25 cellular contexts compared by ENCODE assay signal in the genomic region with DNA sequence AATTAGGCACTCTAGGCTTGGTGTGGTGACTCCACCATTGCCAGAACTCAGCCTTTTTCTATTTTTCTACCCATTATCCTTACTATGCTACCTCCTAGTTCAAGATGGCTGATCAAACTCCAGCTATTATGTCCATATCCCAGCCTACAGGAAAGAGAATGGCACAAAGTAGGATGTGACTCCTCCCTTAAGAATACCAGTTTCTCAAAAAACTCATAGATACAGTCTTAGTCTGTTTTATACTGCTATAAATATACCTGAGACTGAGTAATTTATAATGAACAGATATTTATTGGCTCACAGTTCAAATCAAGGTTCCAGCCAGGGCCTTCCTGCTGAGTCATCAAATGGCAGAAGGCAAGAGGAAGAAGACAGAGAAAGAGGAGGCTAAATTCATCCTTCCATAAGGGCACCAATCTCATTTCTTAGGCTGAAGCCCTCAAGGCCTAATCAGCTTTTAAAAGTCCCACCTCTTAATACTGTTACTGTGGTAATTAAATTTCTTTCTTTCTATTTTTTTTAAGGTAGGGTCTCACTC.
DNase-seq lines count a peak whose midpoint lies in the region; ATAC-seq, FAIRE-seq and TF ChIP-seq lines count a peak whose summit lies in the region.
"Had no signal": no experiment of that assay in that cellular context is flagged by ENCODE, and none has a peak within 500 bp of the region (broad histone marks: within the 10 kb centered on the region; RNA-seq: fewer than 3 reads in every experiment).

No MANE protein-coding gene starts in this region.

- DNase-seq in NCI-H82 (lab: John Stamatoyannopoulos, UW) = peak; percentile 63
- DNase-seq in NCI-H82 treated with DMSO at 0.1 percent for 48 hours (lab: John Stamatoyannopoulos, UW; ENCODE audit: unreplicated experiment) = no peak
- DNase-seq in A549 (ENCODE audit: low read depth in 1 of 2, low spot score in 1 of 2) = no peak
- DNase-seq in PC-3 = peak; percentile 71
- DNase-seq in Right ventricle myocardium inferior (ENCODE audit: missing footprints) = no peak
- DNase-seq in NCI-H1105 treated with DMSO at 0.1 percent for 48 hours (lab: John Stamatoyannopoulos, UW) = no peak
- DNase-seq: ACHN; AML-193; BE2C; CD4-positive, alpha-beta T cell; CD8-positive, alpha-beta memory T cell; DMS 273 treated with DMSO at 0.1 percent for 48 hours; DMS79; EL; GDM1; GM23248; H7; HCEC 1CT had no signal

- H3K79me2 ChIP-seq in PC-3 (ENCODE audit: low read length) = no peaks in the 10 kb centered on the region

- H3K9me3 ChIP-seq in A549 (no peaks in the 10 kb centered on the region), PC-3 (ENCODE audit: low read length) (no peaks in the 10 kb centered on the region)
- H3K9me3 ChIP-seq: BE2C had no signal

- H3K9ac ChIP-seq in PC-3 (ENCODE audit: low read length) = peak overlapping the region; percentile 3; the same call in 1 of the 2 replicates
- H3K9ac ChIP-seq: BLaER1 treated with 17β-estradiol and CSF1 and Interleukin-3, amounts not matched to agents 10 nM and 100 nM; GM23248 had no signal

- no peak for TF ChIP-seq POLR2A in A549 (IDR thresholded peaks at IDR 0.05; ENCODE audit: low read length)

- no TSS peak for BruUV-seq in PC-3 (replicated peaks; lab: Mats Ljungman, UMichigan)

- H4K20me1 ChIP-seq in PC-3 (ENCODE audit: low read length) = no peaks in the 10 kb centered on the region
- H4K20me1 ChIP-seq: BLaER1 treated with 17β-estradiol and CSF1 and Interleukin-3, amounts not matched to agents 10 nM and 100 nM had no signal

- no peak overlapping the region for H3K4me2 ChIP-seq in A549
- H3K4me2 ChIP-seq in PC-3 (ENCODE audit: low read length) = no peak overlapping the region
- H3K4me2 ChIP-seq: BLaER1 treated with 17β-estradiol and CSF1 and Interleukin-3, amounts not matched to agents 10 nM and 100 nM had no signal

- no peaks in the 10 kb centered on the region for H3K36me3 ChIP-seq in PC-3 (ENCODE audit: low read depth, low read length)
- H3K36me3 ChIP-seq: BE2C; BLaER1 treated with 17β-estradiol and CSF1 and Interleukin-3, amounts not matched to agents 10 nM and 100 nM had no signal

- H3K4me3 ChIP-seq in A549 (no peak overlapping the region), PC-3 (ENCODE audit: low read length) (no peak overlapping the region)
- H3K4me3 ChIP-seq: BLaER1 treated with 17β-estradiol and CSF1 and Interleukin-3, amounts not matched to agents 10 nM and 100 nM; GM12878; GM23248 had no signal

- peaks cover 6% of the 10 kb centered on the region for H3F3A ChIP-seq in PC-3 (ENCODE audit: low read length, unreplicated experiment)

- CTCF ChIA-PET in A549 (lab: Yijun Ruan, JAX) = no interaction called here
- CTCF ChIA-PET in PC-3 (lab: Charles Lee) = no interaction called here

- H3K27ac ChIP-seq in A549 = no peak overlapping the region
- H3K27ac ChIP-seq in PC-3 (ENCODE audit: low read length) = peak overlapping the region; percentile 77
- H3K27ac ChIP-seq: 22Rv1, GM23248 had no signal

- no peak overlapping the region for H2AFZ ChIP-seq in PC-3 (ENCODE audit: low read length)
- H2AFZ ChIP-seq: GM23248 had no signal

- no peak for TF ChIP-seq RAD21 in A549 (conservative IDR thresholded peaks at IDR 0.05 in 1 of 2, IDR thresholded peaks at IDR 0.05 in 1 of 2)

- H3K27me3 ChIP-seq in PC-3 (ENCODE audit: low read length) = no peaks in the 10 kb centered on the region
- H3K27me3 ChIP-seq: BE2C; BLaER1 treated with 17β-estradiol and CSF1 and Interleukin-3, amounts not matched to agents 10 nM and 100 nM had no signal

- TF ChIP-seq EP300 in A549 (IDR thresholded peaks at IDR 0.05) = no peak

- ATAC-seq in A549 = no peak
- peak; percentile 58 for ATAC-seq in PC-3
- ATAC-seq in Right ventricle myocardium inferior = no peak
- ATAC-seq: GM12878 had no signal

- intact Hi-C loops in PC-3 (cut with micrococcal nuclease) (no loop called here), Right ventricle myocardium inferior (cut with DNase I) (no loop called here)

- no peaks in the 10 kb centered on the region for H3K9me2 ChIP-seq in PC-3 (replicated peaks; ENCODE audit: low read length)

- TF ChIP-seq CTCF in A549 (IDR thresholded peaks at IDR 0.05) (no peak), PC-3 (conservative IDR thresholded peaks at IDR 0.05; ENCODE audit: low read depth, low read length) (no peak)

- no peak for FAIRE-seq in A549 (lab: Jason Lieb, UNC)
- FAIRE-seq: A204.1, D721Med, GM19239, H1 had no signal

- POLR2A ChIA-PET in A549 (lab: Yijun Ruan, JAX) = no interaction called here
- POLR2A ChIA-PET in PC-3 (lab: Charles Lee; ENCODE audit: unreplicated experiment) = no interaction called here

- H3K4me1 ChIP-seq in A549 (no peaks in the 10 kb centered on the region), PC-3 (ENCODE audit: insufficient read depth, low read length) (peaks cover 31% of the 10 kb centered on the region)
- H3K4me1 ChIP-seq: BE2C; BLaER1 treated with 17β-estradiol and CSF1 and Interleukin-3, amounts not matched to agents 10 nM and 100 nM had no signal

TF ChIP-seq in A549, 52 proteins besides CTCF, POLR2A, EP300 and RAD21:
- TF ChIP-seq KDM5A (IDR thresholded peaks at IDR 0.05) (no peak), MAFK (IDR thresholded peaks at IDR 0.05; ENCODE audit: partially characterized antibody) (peak; percentile 65)

Comparison
In these comparisons a context has a peak if more than half of its experiments do, and no peak if none do; other contexts are left out.
1. DNase-seq: peak in NCI-H82 (single experiment) and PC-3 (single experiment); none in NCI-H82 treated with DMSO at 0.1 percent for 48 hours (single experiment), A549 (0 of 2), Right ventricle myocardium inferior (single experiment) and NCI-H1105 treated with DMSO at 0.1 percent for 48 hours (single experiment).